ENCODE assay signal across 12 cellular contexts in genomic region chr14:22587247-22587646, GRCh38. TPM values are rescaled to one million over a fixed set of nuclear protein-coding genes. Genes with fewer than 3 reads are reported as not detected.
DNase-seq lines count a peak whose midpoint lies in the region; ATAC-seq, FAIRE-seq and TF ChIP-seq lines count a peak whose summit lies in the region.
"Had no signal": no experiment of that assay in that cellular context is flagged by ENCODE, and none has a peak within 500 bp of the region (broad histone marks: within the 10 kb centered on the region; RNA-seq: fewer than 3 reads in every experiment).

No MANE protein-coding gene starts in this region.

- TF ChIP-seq POLR2A in H54 (IDR thresholded peaks at IDR 0.05; ENCODE audit: low read depth, low read length), result no peak

- no peaks in the 10 kb centered on the region for H3K9me3 ChIP-seq in BLaER1 treated with 17β-estradiol and CSF1 and Interleukin-3, amounts not matched to agents 10 nM and 100 nM (replicated peaks in 1 of 11)
- H3K9me3 ChIP-seq in H9 (ENCODE audit: control insufficient read depth, low read depth, low read length), result no peaks in the 10 kb centered on the region
- H3K9me3 ChIP-seq: right atrium auricular region had no signal

- H2AFZ ChIP-seq in H9 (ENCODE audit: low read length), result no peak overlapping the region

- intact Hi-C loops in natural killer cell (cut with micrococcal nuclease), result loop anchor here (5.0 kb wide), 2 partner anchors 240 to 285 kb away; partner anchors contain the start of genes LRP10 and MRPL52

- no peak overlapping the region for H2BK15ac ChIP-seq in H9 (ENCODE audit: low read depth, low read length)

- ATAC-seq in natural killer cell, result no peak

- peak overlapping the region in 2 of 11 experiments; percentile 83 to 84; a peak in 3 of 22 replicates for H3K9ac ChIP-seq in BLaER1 treated with 17β-estradiol and CSF1 and Interleukin-3, amounts not matched to agents 10 nM and 100 nM
- no peak overlapping the region for H3K9ac ChIP-seq in H9 (ENCODE audit: extremely low read depth, insufficient read length, low read length)

- peaks cover 9% of the 10 kb centered on the region for H3K23me2 ChIP-seq in H9 (ENCODE audit: insufficient read length, low read depth, low read length, poor library complexity, severe bottlenecking)

- peaks cover 9 to 19% of the 10 kb centered on the region in 2 experiments for H3K4me1 Mint-ChIP-seq in H9
- peaks cover 77% of the 10 kb centered on the region for H3K4me1 Mint-ChIP-seq in activated naive CD8-positive, alpha-beta T cell (ENCODE audit: low read depth)
- H3K4me1 Mint-ChIP-seq in natural killer cell, result peaks cover 63 to 64% of the 10 kb centered on the region in 2 donors

- H3K27me3 ChIP-seq in BLaER1 treated with 17β-estradiol and CSF1 and Interleukin-3, amounts not matched to agents 10 nM and 100 nM, result no peaks in the 10 kb centered on the region
- H3K27me3 ChIP-seq in H9 (ENCODE audit: insufficient read depth, low read length), result no peaks in the 10 kb centered on the region
- H3K27me3 ChIP-seq: right atrium auricular region had no signal

- no peak overlapping the region for H3T11ph ChIP-seq in H9 (ENCODE audit: low read length)

- no peak overlapping the region for H2AK5ac ChIP-seq in H9 (ENCODE audit: insufficient read length, low read length)

- H3K4me1 ChIP-seq in BLaER1 treated with 17β-estradiol and CSF1 and Interleukin-3, amounts not matched to agents 10 nM and 100 nM, result peaks cover 62 to 74% (median 68%) of the 10 kb centered on the region in 10 experiments
- no peaks in the 10 kb centered on the region for H3K4me1 ChIP-seq in H9 (ENCODE audit: insufficient read depth, low read length)

- H3K36me3 ChIP-seq in BLaER1 treated with 17β-estradiol and CSF1 and Interleukin-3, amounts not matched to agents 10 nM and 100 nM, result peaks cover 0 to 22% (median 10%) of the 10 kb centered on the region in 11 experiments; a peak in 10 of 22 replicates
- H3K36me3 ChIP-seq: right atrium auricular region had no signal

- TF ChIP-seq CTCF in H9 (conservative IDR thresholded peaks at IDR 0.05) (no peak), natural killer cell (IDR thresholded peaks at IDR 0.05) (no peak)

- peaks cover 4 to 12% (median 9%) of the 10 kb centered on the region in 3 experiments; a peak in 6 of 7 replicates for H3K36me3 Mint-ChIP-seq in H9 (ENCODE audit: insufficient read depth in 1 of 3, low read depth in 3 of 3)
- peaks cover 15% of the 10 kb centered on the region for H3K36me3 Mint-ChIP-seq in activated naive CD8-positive, alpha-beta T cell
- H3K36me3 Mint-ChIP-seq in natural killer cell, result no peaks in the 10 kb centered on the region

- H3K4me3 Mint-ChIP-seq in H9, result peak overlapping the region; percentile 31 to 32
- H3K4me3 Mint-ChIP-seq in activated naive CD8-positive, alpha-beta T cell, result peak overlapping the region; percentile 97
- H3K4me3 Mint-ChIP-seq in natural killer cell, result no peak overlapping the region

- H4K91ac ChIP-seq in H9 (ENCODE audit: insufficient read length, low read depth, low read length), result no peak overlapping the region

- no peaks in the 10 kb centered on the region for H3K27me3 Mint-ChIP-seq in H9 (ENCODE audit: low read depth)
- H3K27me3 Mint-ChIP-seq in activated naive CD8-positive, alpha-beta T cell, result no peaks in the 10 kb centered on the region
- no peaks in the 10 kb centered on the region for H3K27me3 Mint-ChIP-seq in natural killer cell (ENCODE audit: low read depth in 2 of 2)

- H2BK12ac ChIP-seq in H9 (ENCODE audit: insufficient read length, low read depth, low read length), result no peak overlapping the region

- H2BK5ac ChIP-seq in H9 (ENCODE audit: insufficient read length, low read length), result no peak overlapping the region

- no peak overlapping the region for H2BK120ac ChIP-seq in H9 (ENCODE audit: low read depth, low read length, poor library complexity, severe bottlenecking)

- H3K56ac ChIP-seq in H9 (ENCODE audit: insufficient read length, low read depth, low read length), result no peak overlapping the region

- no peak overlapping the region for H3K4ac ChIP-seq in H9 (ENCODE audit: low read depth, low read length)

- H3K9me3 Mint-ChIP-seq in H9 (no peaks in the 10 kb centered on the region), natural killer cell (no peaks in the 10 kb centered on the region)
- no peaks in the 10 kb centered on the region for H3K9me3 Mint-ChIP-seq in activated naive CD8-positive, alpha-beta T cell (ENCODE audit: low read depth)

- H3K4me3 ChIP-seq in BLaER1 treated with 17β-estradiol and CSF1 and Interleukin-3, amounts not matched to agents 10 nM and 100 nM, result peak overlapping the region in 3 of 10 experiments; percentile 70 to 80 (median 75); a peak in 4 of 20 replicates

- H4K8ac ChIP-seq in H9 (replicated peaks; ENCODE audit: insufficient read length, low read depth, low read length), result no peak overlapping the region

- peak overlapping the region; percentile 74 to 97 (median 86); a peak in 21 of 22 replicates for H3K4me2 ChIP-seq in BLaER1 treated with 17β-estradiol and CSF1 and Interleukin-3, amounts not matched to agents 10 nM and 100 nM
- H3K4me2 ChIP-seq in H9 (ENCODE audit: insufficient read depth, insufficient read length, low read length), result no peak overlapping the region

- H3K18ac ChIP-seq in H9 (ENCODE audit: insufficient read length, low read depth, low read length), result no peak overlapping the region

- FAIRE-seq in H54 (lab: Jason Lieb, UNC), result no peak

- no peak overlapping the region for H3K14ac ChIP-seq in H9 (ENCODE audit: insufficient read depth, low read length)

- H3K27ac Mint-ChIP-seq in H9 (no peak overlapping the region), natural killer cell (peak overlapping the region; percentile 97 to 99)
- peak overlapping the region; percentile 100 for H3K27ac Mint-ChIP-seq in activated naive CD8-positive, alpha-beta T cell

- no CpG with 5 or more reads among the region's 5 CpGs for WGBS in H9 (ENCODE audit: extremely low coverage, insufficient read length, low lambda C conversion rate)

- H3K79me1 ChIP-seq in H9 (ENCODE audit: insufficient read depth, low read depth, low read length, poor library complexity, severe bottlenecking), result peaks cover 7% of the 10 kb centered on the region

- peaks cover 18% of the 10 kb centered on the region; the same call in 1 of the 2 replicates for H3K79me2 ChIP-seq in H9 (ENCODE audit: insufficient read depth, low read length)

- DNase-seq in H9 (no peak), natural killer cell (no peak), Kasumi-1 (lab: John Stamatoyannopoulos, UW) (no peak), AG08396 (ENCODE audit: low spot score) (no peak), H54 (ENCODE audit: insufficient read length, low spot score) (no peak)
- DNase-seq in stimulated activated naive CD4-positive, alpha-beta T cell treated with Interleukin-2 at 50 U/mL for 16 hours (lab: John Stamatoyannopoulos, UW), result no peak
- DNase-seq: WERI-Rb-1 had no signal

- H4K5ac ChIP-seq in H9 (ENCODE audit: insufficient read length, low read depth, low read length), result no peak overlapping the region

- no peak overlapping the region for H3K27ac ChIP-seq in BLaER1 treated with 17β-estradiol and CSF1 and Interleukin-3, amounts not matched to agents 10 nM and 100 nM
- H3K27ac ChIP-seq in H9 (ENCODE audit: insufficient read length, low read depth, low read length), result no peak overlapping the region
- H3K27ac ChIP-seq: WERI-Rb-1 had no signal

- peaks cover 0 to 36% (median 11%) of the 10 kb centered on the region in 11 experiments; a peak in 12 of 22 replicates for H4K20me1 ChIP-seq in BLaER1 treated with 17β-estradiol and CSF1 and Interleukin-3, amounts not matched to agents 10 nM and 100 nM
- H4K20me1 ChIP-seq in H9 (ENCODE audit: control insufficient read depth, insufficient read depth, insufficient read length), result no peaks in the 10 kb centered on the region

- no peak overlapping the region for H2BK20ac ChIP-seq in H9 (ENCODE audit: low read depth, low read length, poor library complexity, severe bottlenecking)

- no peak overlapping the region for H3K23ac ChIP-seq in H9 (ENCODE audit: insufficient read length, low read depth, low read length)

RNA-seq across cellular contexts. Expression of gene DAD1, which starts 1.8 kb away (rescaled TPM):
- total RNA-seq in H9 (2021), result 127 TPM in 2 replicates
- 10 to 100 TPM; 79.5 to 97.9 (median 92.8) TPM for total RNA-seq in natural killer cell

RNA-seq across cellular contexts. Expression of gene ABHD4, which starts 10.9 kb away (rescaled TPM):
- total RNA-seq in H9 (2021) (21.8 and 23.5 TPM in 2 replicates), natural killer cell (10 to 100 TPM; 29.7 to 39.3 (median 30.2) TPM)

RNA-seq across cellular contexts. Expression of gene OR6J1, which starts 56.9 kb away (rescaled TPM):
- not detected in 2 replicates for total RNA-seq in H9 (2021)
- not detected for total RNA-seq in natural killer cell
- total RNA-seq: lung microvascular endothelial cell, right atrium auricular region, urinary bladder had no signal

Comparison
In these comparisons a context has a peak if more than half of its experiments do, and no peak if none do; other contexts are left out.
1. H3K27ac Mint-ChIP-seq: peak in activated naive CD8-positive, alpha-beta T cell (single experiment) and natural killer cell (2 of 2); none in H9 (0 of 3).